Comparison of ENCODE assay signal across 32 cellular contexts in the genomic region with DNA sequence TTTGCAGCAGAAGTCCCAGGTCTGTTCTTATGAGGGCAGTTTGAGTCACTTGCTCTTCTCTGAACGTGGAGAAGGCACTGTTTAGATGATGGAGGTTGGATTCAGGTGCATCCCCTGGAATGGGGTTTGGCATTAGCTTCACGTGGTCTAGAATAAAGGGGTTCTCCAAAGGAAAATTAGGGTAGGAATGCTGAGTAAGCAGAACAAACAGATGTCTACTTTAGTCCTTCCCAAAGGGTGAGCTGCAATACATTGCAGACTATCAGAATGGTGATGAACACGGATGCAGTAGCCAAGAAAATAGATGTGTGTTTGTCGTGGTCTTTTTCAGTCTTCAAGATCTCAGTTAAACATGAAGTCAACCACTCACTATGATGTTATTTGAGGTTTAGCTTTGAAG. TPM values are rescaled to one million over a fixed set of nuclear protein-coding genes. Genes with fewer than 3 reads are reported as not detected.
"Had no signal": no experiment of that assay in that cellular context is flagged by ENCODE, and none has a peak within 500 bp of the region (broad histone marks: within the 10 kb centered on the region; RNA-seq: fewer than 3 reads in every experiment).

No MANE protein-coding gene starts in this region.

- H3K27ac ChIP-seq: left lung, lower lobe of right lung, pancreas, prostate gland, sigmoid colon, tibial nerve, vagina had no signal

- FAIRE-seq: islet of Langerhans, kidney, pancreas, small intestine had no signal

- H3K4me1 ChIP-seq: prostate gland had no signal

- H3K36me3 ChIP-seq: left lung, lower lobe of right lung, pancreas, prostate gland, sigmoid colon, tibial nerve, vagina had no signal

- H3K9me3 Mint-ChIP-seq: nephron; neural crest cell; stimulated activated naive CD8-positive, alpha-beta T cell treated with anti-CD3 and anti-CD28 coated beads, Interleukin-15, amount 100 ng/mL, for 72 hours; type B pancreatic cell had no signal

- H3K27ac Mint-ChIP-seq: immature natural killer cell; naive thymus-derived CD8-positive, alpha-beta T cell; nephron; stimulated activated memory B cell treated with anti-CD40 and anti-IgM and Interleukin-4, amounts not matched to agents 10 μg/mL and 1 μg/mL and 100 μg/mL, for 72 hours; stimulated activated naive CD8-positive, alpha-beta T cell treated with anti-CD3 and anti-CD28 coated beads, Interleukin-15, amount 100 ng/mL, for 72 hours; type B pancreatic cell had no signal

- DNase-seq: hypothalamus; immature natural killer cell; kidney; left colon; left lung; lower lobe of right lung; mammary epithelial cell; mesenchymal stem cell; naive thymus-derived CD8-positive, alpha-beta T cell; nucleus accumbens; pancreas; posterior cingulate gyrus; retina; right cardiac atrium; sigmoid colon; small intestine; stimulated activated CD4-positive, alpha-beta T cell treated with anti-CD3 and anti-CD28 coated beads, Interleukin-1b, Interleukin-23, amount 100 ng/mL, for 48 hours; stimulated activated CD4-positive, alpha-beta T cell treated with anti-CD3 and anti-CD28 coated beads, Interleukin-2, amount 100 ng/mL, for 48 hours; stimulated activated CD4-positive, alpha-beta T cell treated with anti-CD3 and anti-CD28 coated beads, Interleukin-4, amount 100 ng/mL, for 4 hours; stimulated activated CD8-positive, alpha-beta memory T cell treated with anti-CD3 and anti-CD28 coated beads, Interleukin-4, amount 100 ng/mL, for 48 hours; stimulated activated naive CD4-positive, alpha-beta T cell treated with Interleukin-2 at 50 U/mL for 16 hours; stimulated activated naive CD8-positive, alpha-beta T cell treated with anti-CD3 and anti-CD28 coated beads, Interleukin-15, amount 100 ng/mL, for 72 hours; substantia nigra had no signal

- ATAC-seq: left colon; left lung; lower lobe of right lung; naive thymus-derived CD8-positive, alpha-beta T cell; pancreas; right cardiac atrium; stimulated activated memory B cell treated with anti-CD40 and anti-IgM and Interleukin-4, amounts not matched to agents 10 μg/mL and 1 μg/mL and 100 μg/mL, for 72 hours; stimulated activated naive CD8-positive, alpha-beta T cell treated with anti-CD3 and anti-CD28 coated beads, Interleukin-15, amount 100 ng/mL, for 72 hours had no signal

- H3K4me3 Mint-ChIP-seq: immature natural killer cell; stimulated activated memory B cell treated with anti-CD40 and anti-IgM and Interleukin-4, amounts not matched to agents 10 μg/mL and 1 μg/mL and 100 μg/mL, for 72 hours; stimulated activated naive CD8-positive, alpha-beta T cell treated with anti-CD3 and anti-CD28 coated beads, Interleukin-15, amount 100 ng/mL, for 72 hours had no signal

- H3K4me3 ChIP-seq: left lung, lower lobe of right lung, pancreas, prostate gland, sigmoid colon, tibial nerve, vagina had no signal

- H3K9me3 ChIP-seq: left lung, lower lobe of right lung, pancreas, prostate gland, sigmoid colon, tibial nerve, vagina had no signal

- H3K36me3 Mint-ChIP-seq: stimulated activated memory B cell treated with anti-CD40 and anti-IgM and Interleukin-4, amounts not matched to agents 10 μg/mL and 1 μg/mL and 100 μg/mL, for 72 hours; type B pancreatic cell had no signal

RNA-seq across cellular contexts. Expression of a gene that starts 3.3 kb away (rescaled TPM):
- total RNA-seq: left lung; lower lobe of right lung; mammary epithelial cell; naive thymus-derived CD8-positive, alpha-beta T cell; osteoblast; vagina had no signal
- polyA plus RNA-seq: immature natural killer cell; mammary epithelial cell; naive thymus-derived CD8-positive, alpha-beta T cell had no signal
